In the genomic region with DNA sequence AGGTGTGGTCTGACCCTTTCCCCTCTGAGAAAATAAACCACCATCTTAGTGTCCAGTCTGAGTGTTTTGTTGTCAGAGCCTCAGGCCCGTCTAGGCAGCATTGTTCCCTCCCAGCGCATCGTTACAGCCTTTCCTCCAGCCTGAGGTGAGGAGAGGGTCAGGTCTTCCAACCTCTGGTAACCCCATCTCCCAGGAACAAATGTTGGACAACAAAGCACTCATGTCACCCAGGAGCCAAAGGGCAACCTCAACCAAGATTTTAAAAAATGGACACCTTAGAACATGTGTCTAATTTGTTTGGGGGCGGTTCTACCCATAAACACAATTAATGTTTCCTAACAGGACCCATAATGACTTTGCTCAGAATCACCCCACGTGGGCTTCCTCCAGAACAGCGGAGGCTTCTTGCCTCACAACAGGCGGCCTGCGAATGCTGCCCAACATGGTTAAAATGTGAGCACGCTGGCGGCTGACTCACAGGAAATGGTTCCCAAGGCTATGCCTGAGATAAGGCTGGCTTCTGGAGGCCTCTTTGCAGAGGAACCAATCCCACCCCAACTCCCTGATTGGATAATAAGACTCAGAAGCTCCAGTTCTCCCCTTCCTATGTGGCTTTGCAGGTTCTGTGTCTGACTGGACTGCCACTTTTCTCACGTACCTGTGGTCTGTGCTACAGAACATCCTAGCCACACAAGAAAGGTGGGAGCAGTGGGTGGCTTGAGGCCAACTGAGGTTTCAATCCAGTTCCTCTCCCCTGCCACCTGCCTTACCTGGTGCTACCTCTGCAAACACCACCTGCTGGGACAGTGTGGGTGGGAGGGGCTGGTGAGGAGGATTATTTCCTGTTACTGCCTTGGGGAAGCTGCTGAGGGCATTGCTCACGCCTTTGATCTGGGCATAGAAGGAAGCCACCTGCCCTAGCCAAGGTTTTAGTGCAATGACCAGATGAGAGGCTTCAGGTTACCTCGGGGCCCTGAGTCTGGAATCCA, we compare ENCODE assay signal across 1 cellular context.
A peak's percentile ranks its signal among the peaks of the same experiment; 100 is the strongest.
TF ChIP-seq lines count a peak whose summit lies in the region.

No MANE protein-coding gene starts in this region.

TF ChIP-seq in K562, 482 proteins besides CTCF, POLR2A, EP300 and RAD21 (continued from another document and continues in another):
- TF ChIP-seq, protein P1, sequence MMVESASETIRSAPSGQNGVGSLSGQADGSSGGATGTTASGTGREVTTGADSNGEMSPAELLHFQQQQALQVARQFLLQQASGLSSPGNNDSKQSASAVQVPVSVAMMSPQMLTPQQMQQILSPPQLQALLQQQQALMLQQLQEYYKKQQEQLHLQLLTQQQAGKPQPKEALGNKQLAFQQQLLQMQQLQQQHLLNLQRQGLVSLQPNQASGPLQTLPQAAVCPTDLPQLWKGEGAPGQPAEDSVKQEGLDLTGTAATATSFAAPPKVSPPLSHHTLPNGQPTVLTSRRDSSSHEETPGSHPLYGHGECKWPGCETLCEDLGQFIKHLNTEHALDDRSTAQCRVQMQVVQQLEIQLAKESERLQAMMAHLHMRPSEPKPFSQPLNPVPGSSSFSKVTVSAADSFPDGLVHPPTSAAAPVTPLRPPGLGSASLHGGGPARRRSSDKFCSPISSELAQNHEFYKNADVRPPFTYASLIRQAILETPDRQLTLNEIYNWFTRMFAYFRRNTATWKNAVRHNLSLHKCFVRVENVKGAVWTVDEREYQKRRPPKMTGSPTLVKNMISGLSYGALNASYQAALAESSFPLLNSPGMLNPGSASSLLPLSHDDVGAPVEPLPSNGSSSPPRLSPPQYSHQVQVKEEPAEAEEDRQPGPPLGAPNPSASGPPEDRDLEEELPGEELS (CRISPR knock-in tag; IDR thresholded peaks at IDR 0.05; ENCODE audit: borderline replicate concordance): no peak
- no peak for TF ChIP-seq SETDB1 (IDR thresholded peaks at IDR 0.05; ENCODE audit: low read length)
- TF ChIP-seq SNIP1 (IDR thresholded peaks at IDR 0.05; ENCODE audit: low read depth): no peak
- no peak for TF ChIP-seq BCL6 (CRISPR knock-in tag; IDR thresholded peaks at IDR 0.05)
- TF ChIP-seq, protein P2, sequence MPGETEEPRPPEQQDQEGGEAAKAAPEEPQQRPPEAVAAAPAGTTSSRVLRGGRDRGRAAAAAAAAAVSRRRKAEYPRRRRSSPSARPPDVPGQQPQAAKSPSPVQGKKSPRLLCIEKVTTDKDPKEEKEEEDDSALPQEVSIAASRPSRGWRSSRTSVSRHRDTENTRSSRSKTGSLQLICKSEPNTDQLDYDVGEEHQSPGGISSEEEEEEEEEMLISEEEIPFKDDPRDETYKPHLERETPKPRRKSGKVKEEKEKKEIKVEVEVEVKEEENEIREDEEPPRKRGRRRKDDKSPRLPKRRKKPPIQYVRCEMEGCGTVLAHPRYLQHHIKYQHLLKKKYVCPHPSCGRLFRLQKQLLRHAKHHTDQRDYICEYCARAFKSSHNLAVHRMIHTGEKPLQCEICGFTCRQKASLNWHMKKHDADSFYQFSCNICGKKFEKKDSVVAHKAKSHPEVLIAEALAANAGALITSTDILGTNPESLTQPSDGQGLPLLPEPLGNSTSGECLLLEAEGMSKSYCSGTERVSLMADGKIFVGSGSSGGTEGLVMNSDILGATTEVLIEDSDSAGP (CRISPR knock-in tag; IDR thresholded peaks at IDR 0.05): no peak
- no peak for TF ChIP-seq DIDO1 (tag; IDR thresholded peaks at IDR 0.05; ENCODE audit: low read depth)
- TF ChIP-seq PHF8 (IDR thresholded peaks at IDR 0.05; ENCODE audit: borderline replicate concordance, low read length): no peak
- TF ChIP-seq TAF1 (IDR thresholded peaks at IDR 0.05; ENCODE audit: control insufficient read depth, extremely low read depth, insufficient read depth, low read length, severe bottlenecking): peak; percentile 62
- TF ChIP-seq LARP7 (IDR thresholded peaks at IDR 0.05): no peak
- TF ChIP-seq KHSRP (IDR thresholded peaks at IDR 0.05): no peak
- peak; percentile 71; the same call in 1 of the 2 replicates for TF ChIP-seq ZNF583 (CRISPR knock-in tag; IDR thresholded peaks at IDR 0.05)
- TF ChIP-seq ATF1 (CRISPR knock-in tag; IDR thresholded peaks at IDR 0.05): no peak
- TF ChIP-seq ATF1 (tag; IDR thresholded peaks at IDR 0.05): peak; percentile 68
- peak; percentile 84 for TF ChIP-seq CBFA2T3 (IDR thresholded peaks at IDR 0.05)
- TF ChIP-seq, protein P3, sequence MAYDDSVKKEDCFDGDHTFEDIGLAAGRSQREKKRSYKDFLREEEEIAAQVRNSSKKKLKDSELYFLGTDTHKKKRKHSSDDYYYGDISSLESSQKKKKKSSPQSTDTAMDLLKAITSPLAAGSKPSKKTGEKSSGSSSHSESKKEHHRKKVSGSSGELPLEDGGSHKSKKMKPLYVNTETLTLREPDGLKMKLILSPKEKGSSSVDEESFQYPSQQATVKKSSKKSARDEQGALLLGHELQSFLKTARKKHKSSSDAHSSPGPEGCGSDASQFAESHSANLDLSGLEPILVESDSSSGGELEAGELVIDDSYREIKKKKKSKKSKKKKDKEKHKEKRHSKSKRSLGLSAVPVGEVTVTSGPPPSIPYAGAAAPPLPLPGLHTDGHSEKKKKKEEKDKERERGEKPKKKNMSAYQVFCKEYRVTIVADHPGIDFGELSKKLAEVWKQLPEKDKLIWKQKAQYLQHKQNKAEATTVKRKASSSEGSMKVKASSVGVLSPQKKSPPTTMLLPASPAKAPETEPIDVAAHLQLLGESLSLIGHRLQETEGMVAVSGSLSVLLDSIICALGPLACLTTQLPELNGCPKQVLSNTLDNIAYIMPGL (CRISPR knock-in tag; IDR thresholded peaks at IDR 0.05): no peak
- TF ChIP-seq ZNF197 (CRISPR knock-in tag; IDR thresholded peaks at IDR 0.05; ENCODE audit: low read depth): peak; percentile 71
- TF ChIP-seq SMARCC2 (IDR thresholded peaks at IDR 0.05; ENCODE audit: low read depth): peak; percentile 55; the same call in 1 of the 2 replicates
- TF ChIP-seq, protein P4, sequence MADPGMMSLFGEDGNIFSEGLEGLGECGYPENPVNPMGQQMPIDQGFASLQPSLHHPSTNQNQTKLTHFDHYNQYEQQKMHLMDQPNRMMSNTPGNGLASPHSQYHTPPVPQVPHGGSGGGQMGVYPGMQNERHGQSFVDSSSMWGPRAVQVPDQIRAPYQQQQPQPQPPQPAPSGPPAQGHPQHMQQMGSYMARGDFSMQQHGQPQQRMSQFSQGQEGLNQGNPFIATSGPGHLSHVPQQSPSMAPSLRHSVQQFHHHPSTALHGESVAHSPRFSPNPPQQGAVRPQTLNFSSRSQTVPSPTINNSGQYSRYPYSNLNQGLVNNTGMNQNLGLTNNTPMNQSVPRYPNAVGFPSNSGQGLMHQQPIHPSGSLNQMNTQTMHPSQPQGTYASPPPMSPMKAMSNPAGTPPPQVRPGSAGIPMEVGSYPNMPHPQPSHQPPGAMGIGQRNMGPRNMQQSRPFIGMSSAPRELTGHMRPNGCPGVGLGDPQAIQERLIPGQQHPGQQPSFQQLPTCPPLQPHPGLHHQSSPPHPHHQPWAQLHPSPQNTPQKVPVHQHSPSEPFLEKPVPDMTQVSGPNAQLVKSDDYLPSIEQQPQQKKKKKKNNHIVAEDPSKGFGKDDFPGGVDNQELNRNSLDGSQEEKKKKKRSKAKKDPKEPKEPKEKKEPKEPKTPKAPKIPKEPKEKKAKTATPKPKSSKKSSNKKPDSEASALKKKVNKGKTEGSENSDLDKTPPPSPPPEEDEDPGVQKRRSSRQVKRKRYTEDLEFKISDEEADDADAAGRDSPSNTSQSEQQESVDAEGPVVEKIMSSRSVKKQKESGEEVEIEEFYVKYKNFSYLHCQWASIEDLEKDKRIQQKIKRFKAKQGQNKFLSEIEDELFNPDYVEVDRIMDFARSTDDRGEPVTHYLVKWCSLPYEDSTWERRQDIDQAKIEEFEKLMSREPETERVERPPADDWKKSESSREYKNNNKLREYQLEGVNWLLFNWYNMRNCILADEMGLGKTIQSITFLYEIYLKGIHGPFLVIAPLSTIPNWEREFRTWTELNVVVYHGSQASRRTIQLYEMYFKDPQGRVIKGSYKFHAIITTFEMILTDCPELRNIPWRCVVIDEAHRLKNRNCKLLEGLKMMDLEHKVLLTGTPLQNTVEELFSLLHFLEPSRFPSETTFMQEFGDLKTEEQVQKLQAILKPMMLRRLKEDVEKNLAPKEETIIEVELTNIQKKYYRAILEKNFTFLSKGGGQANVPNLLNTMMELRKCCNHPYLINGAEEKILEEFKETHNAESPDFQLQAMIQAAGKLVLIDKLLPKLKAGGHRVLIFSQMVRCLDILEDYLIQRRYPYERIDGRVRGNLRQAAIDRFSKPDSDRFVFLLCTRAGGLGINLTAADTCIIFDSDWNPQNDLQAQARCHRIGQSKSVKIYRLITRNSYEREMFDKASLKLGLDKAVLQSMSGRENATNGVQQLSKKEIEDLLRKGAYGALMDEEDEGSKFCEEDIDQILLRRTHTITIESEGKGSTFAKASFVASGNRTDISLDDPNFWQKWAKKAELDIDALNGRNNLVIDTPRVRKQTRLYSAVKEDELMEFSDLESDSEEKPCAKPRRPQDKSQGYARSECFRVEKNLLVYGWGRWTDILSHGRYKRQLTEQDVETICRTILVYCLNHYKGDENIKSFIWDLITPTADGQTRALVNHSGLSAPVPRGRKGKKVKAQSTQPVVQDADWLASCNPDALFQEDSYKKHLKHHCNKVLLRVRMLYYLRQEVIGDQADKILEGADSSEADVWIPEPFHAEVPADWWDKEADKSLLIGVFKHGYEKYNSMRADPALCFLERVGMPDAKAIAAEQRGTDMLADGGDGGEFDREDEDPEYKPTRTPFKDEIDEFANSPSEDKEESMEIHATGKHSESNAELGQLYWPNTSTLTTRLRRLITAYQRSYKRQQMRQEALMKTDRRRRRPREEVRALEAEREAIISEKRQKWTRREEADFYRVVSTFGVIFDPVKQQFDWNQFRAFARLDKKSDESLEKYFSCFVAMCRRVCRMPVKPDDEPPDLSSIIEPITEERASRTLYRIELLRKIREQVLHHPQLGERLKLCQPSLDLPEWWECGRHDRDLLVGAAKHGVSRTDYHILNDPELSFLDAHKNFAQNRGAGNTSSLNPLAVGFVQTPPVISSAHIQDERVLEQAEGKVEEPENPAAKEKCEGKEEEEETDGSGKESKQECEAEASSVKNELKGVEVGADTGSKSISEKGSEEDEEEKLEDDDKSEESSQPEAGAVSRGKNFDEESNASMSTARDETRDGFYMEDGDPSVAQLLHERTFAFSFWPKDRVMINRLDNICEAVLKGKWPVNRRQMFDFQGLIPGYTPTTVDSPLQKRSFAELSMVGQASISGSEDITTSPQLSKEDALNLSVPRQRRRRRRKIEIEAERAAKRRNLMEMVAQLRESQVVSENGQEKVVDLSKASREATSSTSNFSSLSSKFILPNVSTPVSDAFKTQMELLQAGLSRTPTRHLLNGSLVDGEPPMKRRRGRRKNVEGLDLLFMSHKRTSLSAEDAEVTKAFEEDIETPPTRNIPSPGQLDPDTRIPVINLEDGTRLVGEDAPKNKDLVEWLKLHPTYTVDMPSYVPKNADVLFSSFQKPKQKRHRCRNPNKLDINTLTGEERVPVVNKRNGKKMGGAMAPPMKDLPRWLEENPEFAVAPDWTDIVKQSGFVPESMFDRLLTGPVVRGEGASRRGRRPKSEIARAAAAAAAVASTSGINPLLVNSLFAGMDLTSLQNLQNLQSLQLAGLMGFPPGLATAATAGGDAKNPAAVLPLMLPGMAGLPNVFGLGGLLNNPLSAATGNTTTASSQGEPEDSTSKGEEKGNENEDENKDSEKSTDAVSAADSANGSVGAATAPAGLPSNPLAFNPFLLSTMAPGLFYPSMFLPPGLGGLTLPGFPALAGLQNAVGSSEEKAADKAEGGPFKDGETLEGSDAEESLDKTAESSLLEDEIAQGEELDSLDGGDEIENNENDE (IDR thresholded peaks at IDR 0.05; ENCODE audit: low read depth, low read length): no peak
- TF ChIP-seq BCOR (IDR thresholded peaks at IDR 0.05): no peak; the same call in 1 of the 2 replicates
- TF ChIP-seq NBN (IDR thresholded peaks at IDR 0.05; ENCODE audit: low read depth): peak; percentile 29; the same call in 1 of the 2 replicates
- TF ChIP-seq, protein P5, sequence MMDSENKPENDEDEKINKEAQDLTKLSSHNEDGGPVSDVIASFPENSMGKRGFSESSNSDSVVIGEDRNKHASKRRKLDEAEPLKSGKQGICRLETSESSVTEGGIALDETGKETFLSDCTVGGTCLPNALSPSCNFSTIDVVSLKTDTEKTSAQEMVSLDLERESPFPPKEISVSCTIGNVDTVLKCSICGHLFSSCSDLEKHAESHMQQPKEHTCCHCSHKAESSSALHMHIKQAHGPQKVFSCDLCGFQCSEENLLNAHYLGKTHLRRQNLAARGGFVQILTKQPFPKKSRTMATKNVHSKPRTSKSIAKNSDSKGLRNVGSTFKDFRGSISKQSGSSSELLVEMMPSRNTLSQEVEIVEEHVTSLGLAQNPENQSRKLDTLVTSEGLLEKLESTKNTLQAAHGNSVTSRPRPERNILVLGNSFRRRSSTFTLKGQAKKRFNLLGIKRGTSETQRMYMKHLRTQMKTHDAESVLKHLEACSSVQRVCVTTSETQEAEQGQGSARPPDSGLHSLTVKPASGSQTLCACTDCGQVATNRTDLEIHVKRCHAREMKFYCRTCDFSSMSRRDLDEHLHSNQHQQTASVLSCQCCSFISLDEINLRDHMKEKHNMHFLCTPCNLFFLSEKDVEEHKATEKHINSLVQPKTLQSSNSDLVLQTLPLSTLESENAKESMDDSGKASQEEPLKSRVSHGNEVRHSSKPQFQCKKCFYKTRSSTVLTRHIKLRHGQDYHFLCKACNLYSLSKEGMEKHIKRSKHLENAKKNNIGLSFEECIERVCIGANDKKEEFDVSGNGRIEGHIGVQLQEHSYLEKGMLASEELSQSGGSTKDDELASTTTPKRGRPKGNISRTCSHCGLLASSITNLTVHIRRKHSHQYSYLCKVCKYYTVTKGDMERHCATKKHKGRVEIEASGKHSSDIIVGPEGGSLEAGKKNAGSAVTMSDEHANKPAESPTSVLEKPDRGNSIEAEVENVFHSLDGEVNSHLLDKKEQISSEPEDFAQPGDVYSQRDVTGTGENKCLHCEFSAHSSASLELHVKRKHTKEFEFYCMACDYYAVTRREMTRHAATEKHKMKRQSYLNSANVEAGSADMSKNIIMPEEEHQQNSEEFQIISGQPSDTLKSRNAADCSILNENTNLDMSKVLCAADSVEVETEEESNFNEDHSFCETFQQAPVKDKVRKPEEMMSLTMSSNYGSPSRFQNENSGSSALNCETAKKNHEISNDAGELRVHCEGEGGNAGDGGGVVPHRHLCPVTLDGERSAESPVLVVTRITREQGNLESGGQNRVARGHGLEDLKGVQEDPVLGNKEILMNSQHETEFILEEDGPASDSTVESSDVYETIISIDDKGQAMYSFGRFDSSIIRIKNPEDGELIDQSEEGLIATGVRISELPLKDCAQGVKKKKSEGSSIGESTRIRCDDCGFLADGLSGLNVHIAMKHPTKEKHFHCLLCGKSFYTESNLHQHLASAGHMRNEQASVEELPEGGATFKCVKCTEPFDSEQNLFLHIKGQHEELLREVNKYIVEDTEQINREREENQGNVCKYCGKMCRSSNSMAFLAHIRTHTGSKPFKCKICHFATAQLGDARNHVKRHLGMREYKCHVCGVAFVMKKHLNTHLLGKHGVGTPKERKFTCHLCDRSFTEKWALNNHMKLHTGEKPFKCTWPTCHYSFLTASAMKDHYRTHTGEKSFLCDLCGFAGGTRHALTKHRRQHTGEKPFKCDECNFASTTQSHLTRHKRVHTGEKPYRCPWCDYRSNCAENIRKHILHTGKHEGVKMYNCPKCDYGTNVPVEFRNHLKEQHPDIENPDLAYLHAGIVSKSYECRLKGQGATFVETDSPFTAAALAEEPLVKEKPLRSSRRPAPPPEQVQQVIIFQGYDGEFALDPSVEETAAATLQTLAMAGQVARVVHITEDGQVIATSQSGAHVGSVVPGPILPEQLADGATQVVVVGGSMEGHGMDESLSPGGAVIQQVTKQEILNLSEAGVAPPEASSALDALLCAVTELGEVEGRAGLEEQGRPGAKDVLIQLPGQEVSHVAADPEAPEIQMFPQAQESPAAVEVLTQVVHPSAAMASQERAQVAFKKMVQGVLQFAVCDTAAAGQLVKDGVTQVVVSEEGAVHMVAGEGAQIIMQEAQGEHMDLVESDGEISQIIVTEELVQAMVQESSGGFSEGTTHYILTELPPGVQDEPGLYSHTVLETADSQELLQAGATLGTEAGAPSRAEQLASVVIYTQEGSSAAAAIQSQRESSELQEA (IDR thresholded peaks at IDR 0.05; ENCODE audit: low read depth): no peak
- TF ChIP-seq LEF1 (IDR thresholded peaks at IDR 0.05): peak; percentile 44; the same call in 1 of the 2 replicates
- TF ChIP-seq JUND (IDR thresholded peaks at IDR 0.05; ENCODE audit: borderline replicate concordance, low read depth, low read length): peak; percentile 96
- peak; percentile 92; the same call in 2 of the 3 replicates for TF ChIP-seq JUND (tag; IDR thresholded peaks at IDR 0.05; ENCODE audit: borderline replicate concordance, low read depth, low read length)
